1 cellular context compared by ENCODE assay signal in the genomic region with DNA sequence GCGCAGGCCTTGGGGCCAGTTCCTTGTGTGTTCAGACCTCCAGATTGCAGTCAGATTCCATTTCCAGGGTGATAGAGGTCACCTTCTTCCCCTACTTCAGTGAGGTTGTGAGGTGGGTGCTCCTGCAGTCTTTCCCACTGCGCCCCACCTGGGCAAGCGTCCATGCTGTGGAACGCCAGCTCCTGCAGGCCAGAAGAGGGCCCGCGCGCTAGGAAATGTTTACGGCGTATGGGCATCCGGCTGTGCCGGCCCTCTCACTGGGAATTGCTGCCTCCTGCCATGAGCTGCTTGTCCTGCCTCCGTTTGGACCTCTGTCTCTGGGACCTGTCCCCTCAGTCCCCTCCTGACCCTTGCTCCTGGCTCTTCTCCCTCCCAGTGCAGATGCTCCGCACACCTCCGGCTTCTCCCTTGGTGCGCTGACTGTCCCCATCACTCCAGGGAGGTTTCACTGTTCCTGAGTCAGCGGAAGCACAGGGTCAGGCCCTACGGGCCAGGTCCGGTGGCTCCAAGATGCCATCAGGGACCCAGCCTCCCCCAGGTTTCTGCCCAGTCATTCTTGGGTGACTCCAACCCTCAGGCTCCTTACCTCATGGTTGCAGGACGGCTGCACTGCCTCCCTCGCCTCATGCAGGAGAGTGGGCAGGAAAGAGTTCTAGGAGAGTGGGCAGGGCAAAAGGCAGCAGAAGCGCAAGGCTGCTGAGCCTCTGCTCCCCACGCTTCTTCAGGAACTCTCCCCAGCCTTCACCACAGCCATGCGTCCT.
A peak's percentile ranks its signal among the peaks of the same experiment; 100 is the strongest.
TF ChIP-seq lines count a peak whose summit lies in the region.

No MANE protein-coding gene starts in this region.

TF ChIP-seq in IMR-90, 13 proteins besides CTCF, POLR2A, EP300 and RAD21:
- TF ChIP-seq NFE2L2 (IDR thresholded peaks at IDR 0.05; ENCODE audit: low read depth, low read length): 0 out of 2 replicates have a peak, but pooled peaks have one; percentile 5
- no peak for TF ChIP-seq BHLHE40 (IDR thresholded peaks at IDR 0.05; ENCODE audit: low read depth, low read length)
- no peak for TF ChIP-seq SMC3 (IDR thresholded peaks at IDR 0.05; ENCODE audit: low read depth, low read length)
